14 cellular contexts compared by ENCODE assay signal in genomic region chr3:139309880-139310279, GRCh38. TPM values are rescaled to one million over a fixed set of nuclear protein-coding genes. Genes with fewer than 3 reads are reported as not detected.
DNase-seq lines count a peak whose midpoint lies in the region; TF ChIP-seq lines count a peak whose summit lies in the region.
"Had no signal": no experiment of that assay in that cellular context is flagged by ENCODE, and none has a peak within 500 bp of the region (broad histone marks: within the 10 kb centered on the region; RNA-seq: fewer than 3 reads in every experiment).

No MANE protein-coding gene starts in this region.

- intact Hi-C loops in esophagus squamous epithelium (cut with DNase I): no loop called here

- peaks cover 0 to 8% (median 0%) of the 10 kb centered on the region in 4 donors for H3K27me3 ChIP-seq in esophagus squamous epithelium
- H3K27me3 ChIP-seq: upper lobe of left lung had no signal

- no peaks in the 10 kb centered on the region for H3K4me1 ChIP-seq in esophagus squamous epithelium
- H3K4me1 ChIP-seq: upper lobe of left lung had no signal

- DNase-seq in AG08395 (ENCODE audit: low spot score) (peak; percentile 43), LoVo (ENCODE audit: low spot score) (peak; percentile 51), astrocyte of the hippocampus (ENCODE audit: low read depth, low spot score) (peak; percentile 51), myocyte (ENCODE audit: low read depth) (peak; percentile 57), NOMO-1 treated with DMSO at 0.1 percent for 48 hours (lab: John Stamatoyannopoulos, UW; ENCODE audit: unreplicated experiment) (no peak), D341Med (ENCODE audit: low spot score) (no peak), esophagus squamous epithelium (lab: John Stamatoyannopoulos, UW) (no peak)
- no peak for DNase-seq in stimulated activated naive CD4-positive, alpha-beta T cell (lab: John Stamatoyannopoulos, UW)
- DNase-seq: activated B cell treated with CpG ODN at 0.5 μM for 24 hours; activated CD8-positive, alpha-beta memory T cell treated with anti-CD3 and anti-CD28 coated beads, Interleukin-2, amount 50 U/mL, for 4 hours; DMS79; occipital lobe; upper lobe of left lung had no signal

- H3K4me3 ChIP-seq in esophagus squamous epithelium: no peak overlapping the region
- H3K4me3 ChIP-seq: GM23338, upper lobe of left lung had no signal

- no peak for TF ChIP-seq CTCF in esophagus squamous epithelium (IDR thresholded peaks at IDR 0.05)

- 73 to 98% methylated on average over 3 to 4 of the region's 4 CpGs for WGBS in esophagus squamous epithelium, 2 donors

- no peak overlapping the region for H3K27ac ChIP-seq in esophagus squamous epithelium
- H3K27ac ChIP-seq: upper lobe of left lung had no signal

- no peaks in the 10 kb centered on the region for H3K9me3 ChIP-seq in esophagus squamous epithelium
- H3K9me3 ChIP-seq: upper lobe of left lung had no signal

- H3K36me3 ChIP-seq in esophagus squamous epithelium: no peaks in the 10 kb centered on the region
- H3K36me3 ChIP-seq: upper lobe of left lung had no signal

- TF ChIP-seq POLR2A in esophagus squamous epithelium (IDR thresholded peaks at IDR 0.05): no peak

RNA-seq across cellular contexts. Expression of gene MRPS22, which starts 33.9 kb away (rescaled TPM):
- total RNA-seq in myocyte (70.2 and 78.3 TPM in 2 replicates), esophagus squamous epithelium (10 to 100 TPM; 50.2 to 73.2 (median 62.3) TPM)
- polyA plus RNA-seq in myocyte (2012): 27.2 TPM

Comparison
In these comparisons a context has a peak if more than half of its experiments do, and no peak if none do; other contexts are left out.
1. DNase-seq: peak in AG08395 (single experiment), LoVo (single experiment), astrocyte of the hippocampus (single experiment) and myocyte (single experiment); none in NOMO-1 treated with DMSO at 0.1 percent for 48 hours (single experiment), stimulated activated naive CD4-positive, alpha-beta T cell (0 of 6), D341Med (single experiment) and esophagus squamous epithelium (single experiment).